14 cellular contexts compared by ENCODE assay signal in genomic region chr19:4896372-4896771, GRCh38. TPM values are rescaled to one million over a fixed set of nuclear protein-coding genes. Genes with fewer than 3 reads are reported as not detected.
A peak's percentile ranks its signal among the peaks of the same experiment; 100 is the strongest.
DNase-seq lines count a peak whose midpoint lies in the region; ATAC-seq and TF ChIP-seq lines count a peak whose summit lies in the region.
"Had no signal": no experiment of that assay in that cellular context is flagged by ENCODE, and none has a peak within 500 bp of the region (broad histone marks: within the 10 kb centered on the region; RNA-seq: fewer than 3 reads in every experiment).

No MANE protein-coding gene starts in this region.

- H3K4me3 ChIP-seq in H7 (ENCODE audit: insufficient read depth, low read depth, low read length), result no peak overlapping the region
- H3K4me3 ChIP-seq in fibroblast of the aortic adventitia (ENCODE audit: low read depth, low read length), result no peak overlapping the region
- H3K4me3 ChIP-seq: GM23338 had no signal

- no peaks in the 10 kb centered on the region for H3K9me3 Mint-ChIP-seq in activated CD4-positive, alpha-beta memory T cell treated with anti-CD3 and anti-CD28 coated beads for 36 hours
- no peaks in the 10 kb centered on the region for H3K9me3 Mint-ChIP-seq in activated T-helper 17 cell treated with anti-CD3 and anti-CD28 coated beads, Interleukin-2, amount 50 U/mL, for 72 hours
- H3K9me3 Mint-ChIP-seq in WTC11, result no peaks in the 10 kb centered on the region
- H3K9me3 Mint-ChIP-seq: GM23338 had no signal

- ATAC-seq in activated T-helper 17 cell treated with anti-CD3 and anti-CD28 coated beads, Interleukin-2, amount 50 U/mL, for 72 hours (replicated peaks), result no peak
- no peak for ATAC-seq in WTC11
- ATAC-seq: foreskin keratinocyte; GM23338; stimulated activated naive CD8-positive, alpha-beta T cell treated with anti-CD3 and anti-CD28 coated beads, Interleukin-15, Interleukin-2, amounts not matched to agents 100 U/mL and 50 U/mL, for 24 hours had no signal

- H3K36me3 Mint-ChIP-seq in activated CD4-positive, alpha-beta memory T cell treated with anti-CD3 and anti-CD28 coated beads for 36 hours, result no peaks in the 10 kb centered on the region
- no peaks in the 10 kb centered on the region for H3K36me3 Mint-ChIP-seq in activated T-helper 17 cell treated with anti-CD3 and anti-CD28 coated beads, Interleukin-2, amount 50 U/mL, for 72 hours (ENCODE audit: low read depth)
- no peaks in the 10 kb centered on the region for H3K36me3 Mint-ChIP-seq in WTC11

- intact Hi-C loops in activated CD4-positive, alpha-beta memory T cell treated with anti-CD3 and anti-CD28 coated beads for 36 hours (cut with micrococcal nuclease), result no loop called here

- CTCF ChIA-PET in activated CD4-positive, alpha-beta memory T cell treated with anti-CD3 and anti-CD28 coated beads for 36 hours (lab: Charles Lee), result no interaction called here
- CTCF ChIA-PET in WTC11 (lab: Charles Lee), result interaction anchor here (0.7 kb wide), 1 partner anchor 87 kb away, joined by 3 read pairs; no protein-coding TSS in a partner anchor

- no peaks in the 10 kb centered on the region for H3K4me1 Mint-ChIP-seq in activated CD4-positive, alpha-beta memory T cell treated with anti-CD3 and anti-CD28 coated beads for 36 hours (ENCODE audit: low read depth)
- H3K4me1 Mint-ChIP-seq in activated T-helper 17 cell treated with anti-CD3 and anti-CD28 coated beads, Interleukin-2, amount 50 U/mL, for 72 hours, result no peaks in the 10 kb centered on the region
- peaks cover 3% of the 10 kb centered on the region; the same call in 1 of the 2 replicates for H3K4me1 Mint-ChIP-seq in WTC11

- no peak for TF ChIP-seq CTCF in fibroblast of the aortic adventitia (IDR thresholded peaks at IDR 0.05; ENCODE audit: insufficient read depth, low read length)
- TF ChIP-seq CTCF in WTC11 (IDR thresholded peaks at IDR 0.05), result no peak

- POLR2A ChIA-PET in activated CD4-positive, alpha-beta memory T cell treated with anti-CD3 and anti-CD28 coated beads for 36 hours (lab: Charles Lee), result no interaction called here
- POLR2A ChIA-PET in WTC11 (lab: Charles Lee), result interaction anchor here (0.7 kb wide), 1 partner anchor 15 kb away, joined by 5 read pairs; no protein-coding TSS in a partner anchor

- peaks cover 11% of the 10 kb centered on the region for H3K27me3 ChIP-seq in H7 (ENCODE audit: control insufficient read depth, insufficient read depth, low read length)
- H3K27me3 ChIP-seq: foreskin keratinocyte had no signal

- no peak overlapping the region for H3K27ac Mint-ChIP-seq in activated CD4-positive, alpha-beta memory T cell treated with anti-CD3 and anti-CD28 coated beads for 36 hours
- no peak overlapping the region for H3K27ac Mint-ChIP-seq in activated T-helper 17 cell treated with anti-CD3 and anti-CD28 coated beads, Interleukin-2, amount 50 U/mL, for 72 hours
- no peak overlapping the region for H3K27ac Mint-ChIP-seq in WTC11
- H3K27ac Mint-ChIP-seq: GM23338 had no signal

- no peak overlapping the region for H3K4me3 Mint-ChIP-seq in activated CD4-positive, alpha-beta memory T cell treated with anti-CD3 and anti-CD28 coated beads for 36 hours
- no peak overlapping the region for H3K4me3 Mint-ChIP-seq in activated T-helper 17 cell treated with anti-CD3 and anti-CD28 coated beads, Interleukin-2, amount 50 U/mL, for 72 hours
- H3K4me3 Mint-ChIP-seq in WTC11, result no peak overlapping the region
- H3K4me3 Mint-ChIP-seq: GM23338 had no signal

- no peaks in the 10 kb centered on the region for H3K36me3 ChIP-seq in H7 (replicated peaks; ENCODE audit: control insufficient read depth, insufficient read depth, low read length)

- H3K27me3 Mint-ChIP-seq in activated CD4-positive, alpha-beta memory T cell treated with anti-CD3 and anti-CD28 coated beads for 36 hours, result no peaks in the 10 kb centered on the region
- H3K27me3 Mint-ChIP-seq in activated T-helper 17 cell treated with anti-CD3 and anti-CD28 coated beads, Interleukin-2, amount 50 U/mL, for 72 hours, result no peaks in the 10 kb centered on the region
- H3K27me3 Mint-ChIP-seq in WTC11 (ENCODE audit: low read depth), result peaks cover 82% of the 10 kb centered on the region

- DNase-seq in AG08395 (ENCODE audit: low spot score) (peak; percentile 33), H7 (peak; percentile 9), RPMI8226 (peak; percentile 44), fibroblast of the aortic adventitia (ENCODE audit: low read depth) (peak; percentile 39), WTC11 (ENCODE audit: low spot score) (no peak), GM19238 (ENCODE audit: insufficient read length, low spot score) (no peak)
- no peak for DNase-seq in activated CD4-positive, alpha-beta memory T cell treated with anti-CD3 and anti-CD28 coated beads for 36 hours
- DNase-seq: islet precursor cell; NCI-H524; stimulated activated naive CD8-positive, alpha-beta T cell treated with anti-CD3 and anti-CD28 coated beads, Interleukin-15, Interleukin-2, amounts not matched to agents 100 U/mL and 50 U/mL, for 24 hours had no signal

TF ChIP-seq in WTC11, 78 proteins besides CTCF, POLR2A, EP300 and RAD21 (continues in another document):
- TF ChIP-seq TCF7 (CRISPR knock-in tag; IDR thresholded peaks at IDR 0.05; ENCODE audit: low read depth) (no peak), ARID4B (CRISPR knock-in tag; IDR thresholded peaks at IDR 0.05; ENCODE audit: borderline replicate concordance) (no peak), FOXP1 (CRISPR knock-in tag; IDR thresholded peaks at IDR 0.05; ENCODE audit: borderline replicate concordance) (no peak), MYBL2 (CRISPR knock-in tag; IDR thresholded peaks at IDR 0.05) (no peak), ZNF263 (CRISPR knock-in tag; IDR thresholded peaks at IDR 0.05; ENCODE audit: low read depth) (no peak), EMX1 (CRISPR knock-in tag; IDR thresholded peaks at IDR 0.05) (no peak), PREB (CRISPR knock-in tag; IDR thresholded peaks at IDR 0.05; ENCODE audit: borderline replicate concordance) (no peak)

RNA-seq across cellular contexts. Expression of gene ARRDC5, which starts 6.3 kb away (rescaled TPM):
- not detected in 2 replicates for total RNA-seq in H7 (2014; rRNA removed; shearing (Covaris generic))
- total RNA-seq in fibroblast of the aortic adventitia (ENCODE audit: low replicate concordance), result not detected in 2 replicates
- under 1 TPM in 1 of 2 experiments, not detected in 1; 0.12 TPM for total RNA-seq in activated CD4-positive, alpha-beta memory T cell treated with anti-CD3 and anti-CD28 coated beads for 36 hours
- under 1 TPM; 0.16 to 0.19 TPM for total RNA-seq in activated T-helper 17 cell treated with anti-CD3 and anti-CD28 coated beads, Interleukin-2, amount 50 U/mL, for 72 hours
- not detected in 3 replicates for total RNA-seq in WTC11 (2021)
- total RNA-seq: foreskin keratinocyte, G401, GM23338 had no signal

RNA-seq across cellular contexts. Expression of gene UHRF1, which starts 12.9 kb away (rescaled TPM):
- 22.1 and 54.0 TPM in 2 replicates for total RNA-seq in H7 (2014; rRNA removed; shearing (Covaris generic))
- total RNA-seq in fibroblast of the aortic adventitia (ENCODE audit: low replicate concordance) (2.3 and 61.8 TPM in 2 replicates), WTC11 (2021) (37.9 to 42.5 TPM (median 38.1 TPM) in 3 replicates)
- total RNA-seq in activated CD4-positive, alpha-beta memory T cell treated with anti-CD3 and anti-CD28 coated beads for 36 hours, result 100 to 1,000 TPM; 118 to 119 TPM
- 100 to 1,000 TPM in 1 of 2 donors, 10 to 100 TPM in 1; 52.1 to 129 TPM for total RNA-seq in activated T-helper 17 cell treated with anti-CD3 and anti-CD28 coated beads, Interleukin-2, amount 50 U/mL, for 72 hours

RNA-seq across cellular contexts. Expression of gene PLIN3, which starts 28.9 kb away (rescaled TPM):
- total RNA-seq in H7 (2014; rRNA removed; shearing (Covaris generic)), result 88.8 and 95.2 TPM in 2 replicates
- total RNA-seq in fibroblast of the aortic adventitia (ENCODE audit: low replicate concordance) (88.1 and 227 TPM in 2 replicates), WTC11 (2021) (61.3 to 72.1 TPM (median 71.2 TPM) in 3 replicates)
- total RNA-seq in activated CD4-positive, alpha-beta memory T cell treated with anti-CD3 and anti-CD28 coated beads for 36 hours, result 10 to 100 TPM; 36.6 to 37.7 TPM
- total RNA-seq in activated T-helper 17 cell treated with anti-CD3 and anti-CD28 coated beads, Interleukin-2, amount 50 U/mL, for 72 hours, result 10 to 100 TPM; 46.4 to 56.7 TPM

Comparison
In these comparisons a context has a peak if more than half of its experiments do, and no peak if none do; other contexts are left out.
1. DNase-seq: peak in AG08395 (single experiment), H7 (single experiment), RPMI8226 (single experiment) and fibroblast of the aortic adventitia (single experiment); none in activated CD4-positive, alpha-beta memory T cell treated with anti-CD3 and anti-CD28 coated beads for 36 hours (single experiment), WTC11 (single experiment) and GM19238 (single experiment).